In genomic region chr20:34709044-34709835, GRCh38 we compare ENCODE assay signal across 8 cellular contexts. TPM values are rescaled to one million over a fixed set of nuclear protein-coding genes. Genes with fewer than 3 reads are reported as not detected.
DNase-seq lines count a peak whose midpoint lies in the region; ATAC-seq and TF ChIP-seq lines count a peak whose summit lies in the region.

No MANE protein-coding gene starts in this region.

- H3K27ac ChIP-seq in SK-N-SH (ENCODE audit: low read depth in 2 of 2, low read length in 1 of 2) (peak overlapping the region; percentile 47 to 84), parathyroid adenoma (peak overlapping the region; percentile 92), tibial artery (peak overlapping the region; percentile 81 to 95)

- no peak for TF ChIP-seq RAD21 in SK-N-SH (IDR thresholded peaks at IDR 0.05; ENCODE audit: low read length)

- no peak for TF ChIP-seq EP300 in SK-N-SH (IDR thresholded peaks at IDR 0.05; ENCODE audit: borderline replicate concordance in 1 of 2, low read depth in 1 of 2, low read length in 1 of 2)

- peak overlapping the region; percentile 59 to 61 for H3K4me3 ChIP-seq in SK-N-SH (ENCODE audit: low read depth in 2 of 2, low read length in 1 of 2)
- H3K4me3 ChIP-seq in parathyroid adenoma (ENCODE audit: low read depth, low read length): peak overlapping the region; percentile 66
- H3K4me3 ChIP-seq in tibial artery: peak overlapping the region; percentile 72 to 78

- H3F3A ChIP-seq in SK-N-SH (replicated peaks; ENCODE audit: insufficient read depth): peaks cover 31% of the 10 kb centered on the region

- H3K27ac Mint-ChIP-seq in activated naive CD4-positive, alpha-beta T cell treated with anti-CD3 and anti-CD28 coated beads, Interleukin-2, amount 50 U/mL, for 72 hours: peak overlapping the region; percentile 76 to 94

- CTCF ChIA-PET in SK-N-SH (lab: Yijun Ruan, JAX): interaction anchor here (0.6 to 1.9 kb wide), 8 partner anchors 10 to 406 kb away, joined by 3 to 12 read pairs (median 4); partner anchors contain the start of genes AHCY and DYNLRB1

- H3K4me2 ChIP-seq in SK-N-SH (peak overlapping the region; percentile 80), parathyroid adenoma (ENCODE audit: low read length) (peak overlapping the region; percentile 71)

- peaks cover 32% of the 10 kb centered on the region for H4K20me1 ChIP-seq in SK-N-SH (ENCODE audit: insufficient read depth)

- under 1% methylated on average over 39 of the region's 64 CpGs for WGBS in SK-N-SH (ENCODE audit: low lambda C conversion rate)

- H2AFZ ChIP-seq in SK-N-SH (ENCODE audit: low read depth) (peak overlapping the region; percentile 67), parathyroid adenoma (peak overlapping the region; percentile 98)

- in situ Hi-C loops in KBM-7 (cut with MboI; ENCODE audit: low pct_unique_long_range_greater_than_20kb, low sequenced_read_pairs): loop anchor here (10.0 to 25.0 kb wide), 2 partner anchors 174 to 397 kb away; partner anchors contain the start of gene AHCY

- peaks cover 23 to 35% of the 10 kb centered on the region in 2 experiments for H3K4me1 ChIP-seq in SK-N-SH (ENCODE audit: control insufficient read depth in 1 of 2, insufficient read depth in 2 of 2, low read depth in 1 of 2, low read length in 1 of 2)
- peaks cover 18% of the 10 kb centered on the region for H3K4me1 ChIP-seq in parathyroid adenoma
- H3K4me1 ChIP-seq in tibial artery: peaks cover 0 to 34% (median 20%) of the 10 kb centered on the region in 4 donors

- ATAC-seq in GM21576 (IDR thresholded peaks at IDR 0.05; ENCODE audit: unreplicated experiment) (peak; percentile 40), Right ventricle myocardium inferior (peak; percentile 76)
- peak; percentile 77 to 80 for ATAC-seq in activated naive CD4-positive, alpha-beta T cell treated with anti-CD3 and anti-CD28 coated beads, Interleukin-2, amount 50 U/mL, for 72 hours

- H3K9me3 Mint-ChIP-seq in activated naive CD4-positive, alpha-beta T cell treated with anti-CD3 and anti-CD28 coated beads, Interleukin-2, amount 50 U/mL, for 72 hours: no peaks in the 10 kb centered on the region

- H3K79me2 ChIP-seq in SK-N-SH (ENCODE audit: insufficient read depth) (no peaks in the 10 kb centered on the region), parathyroid adenoma (peaks cover 2% of the 10 kb centered on the region)

- H3K27me3 ChIP-seq in SK-N-SH (ENCODE audit: insufficient read depth) (no peaks in the 10 kb centered on the region), parathyroid adenoma (ENCODE audit: control insufficient read depth, insufficient read depth, low read length) (no peaks in the 10 kb centered on the region), tibial artery (no peaks in the 10 kb centered on the region)

- H3K9ac ChIP-seq in SK-N-SH: peak overlapping the region; percentile 72
- H3K9ac ChIP-seq in parathyroid adenoma: peak overlapping the region; percentile 57

- intact Hi-C loops in Right ventricle myocardium inferior (cut with DNase I): loop anchor here (5.0 kb wide), 1 partner anchor 172 kb away; no protein-coding TSS in a partner anchor
- intact Hi-C loops in tibial artery (cut with DNase I; ENCODE audit: low total_unique reads): loop anchor here (5.0 kb wide), 2 partner anchors 132 to 152 kb away; partner anchors contain the start of gene MAP1LC3A

- TF ChIP-seq CTCF in SK-N-SH (IDR thresholded peaks at IDR 0.05) (no peak), parathyroid adenoma (IDR thresholded peaks at IDR 0.05) (no peak), tibial artery (IDR thresholded peaks at IDR 0.05) (no peak)

- DNase-seq in DMS79 (lab: John Stamatoyannopoulos, UW) (peak; percentile 75), KBM-7 (peak; percentile 84), SK-N-SH (peak; percentile 92), Right ventricle myocardium inferior (ENCODE audit: missing footprints) (peak; percentile 93), tibial artery (peak; percentile 80 to 92)
- DNase-seq in activated naive CD4-positive, alpha-beta T cell treated with anti-CD3 and anti-CD28 coated beads, Interleukin-2, amount 50 U/mL, for 72 hours (ENCODE audit: low spot score in 2 of 2): peak; percentile 83 to 89

- no peaks in the 10 kb centered on the region for H3K9me3 ChIP-seq in SK-N-SH
- no peaks in the 10 kb centered on the region for H3K9me3 ChIP-seq in parathyroid adenoma (ENCODE audit: control insufficient read depth, low read length)
- H3K9me3 ChIP-seq in tibial artery: no peaks in the 10 kb centered on the region

- POLR2A ChIA-PET in SK-N-SH (lab: Yijun Ruan, JAX): interaction anchor here (0.6 to 2.3 kb wide), 3 partner anchors 116 to 151 kb away, joined by 3 to 9 read pairs (median 4); partner anchors contain the start of genes MAP1LC3A and NCOA6

- H3K9me2 ChIP-seq in SK-N-SH: no peaks in the 10 kb centered on the region

- no peaks in the 10 kb centered on the region for H3K36me3 Mint-ChIP-seq in activated naive CD4-positive, alpha-beta T cell treated with anti-CD3 and anti-CD28 coated beads, Interleukin-2, amount 50 U/mL, for 72 hours

- H3K36me3 ChIP-seq in SK-N-SH (replicated peaks in 1 of 2; ENCODE audit: control insufficient read depth in 1 of 2, insufficient read depth in 2 of 2, low read length in 1 of 2): peaks cover 5 to 17% of the 10 kb centered on the region in 2 experiments
- H3K36me3 ChIP-seq in parathyroid adenoma (ENCODE audit: control insufficient read depth, insufficient read depth, low read length): no peaks in the 10 kb centered on the region
- peaks cover 6 to 14% (median 10%) of the 10 kb centered on the region in 3 donors for H3K36me3 ChIP-seq in tibial artery

TF ChIP-seq in SK-N-SH, 30 proteins besides CTCF, POLR2A, EP300 and RAD21:
- TF ChIP-seq SIN3A (IDR thresholded peaks at IDR 0.05; ENCODE audit: borderline replicate concordance, low read depth, low read length) (0 out of 2 replicates have a peak, but pooled peaks have one; percentile 46), MXI1 (IDR thresholded peaks at IDR 0.05; ENCODE audit: low read depth, low read length) (peak; percentile 49), PBX3 (IDR thresholded peaks at IDR 0.05) (no peak), MAX (IDR thresholded peaks at IDR 0.05; ENCODE audit: low read depth) (0 out of 2 replicates have a peak, but pooled peaks have one; percentile 28), NFIC (IDR thresholded peaks at IDR 0.05; ENCODE audit: borderline replicate concordance) (no peak)
TF ChIP-seq in SK-N-SH: peak in this region for 3.

RNA-seq across cellular contexts. Expression of gene TP53INP2, which starts 5.1 kb away (rescaled TPM):
- 4.9 and 6.4 TPM in 2 replicates for polyA plus RNA-seq in SK-N-SH (2012; rRNA removed)
- 6.0 and 7.1 TPM in 2 replicates for polyA plus RNA-seq in SK-N-SH (2012; cell fraction: cytosol; rRNA removed)
- polyA plus RNA-seq in SK-N-SH (2012; cell fraction: nucleus; rRNA removed): 13.3 and 21.4 TPM in 2 replicates
- 1 to 10 TPM; 4.3 to 5.1 TPM for total RNA-seq in activated naive CD4-positive, alpha-beta T cell treated with anti-CD3 and anti-CD28 coated beads, Interleukin-2, amount 50 U/mL, for 72 hours
- 113 TPM for total RNA-seq in Right ventricle myocardium inferior

RNA-seq across cellular contexts. Expression of gene PIGU, which starts 32.3 kb away (rescaled TPM):
- polyA plus RNA-seq in SK-N-SH (2012; rRNA removed): 40.3 and 49.3 TPM in 2 replicates
- polyA plus RNA-seq in SK-N-SH (2012; cell fraction: cytosol; rRNA removed): 38.3 and 46.8 TPM in 2 replicates
- polyA plus RNA-seq in SK-N-SH (2012; cell fraction: nucleus; rRNA removed): 16.2 and 29.8 TPM in 2 replicates
- total RNA-seq in activated naive CD4-positive, alpha-beta T cell treated with anti-CD3 and anti-CD28 coated beads, Interleukin-2, amount 50 U/mL, for 72 hours: 10 to 100 TPM; 13.2 to 20.6 TPM
- 12.9 TPM for total RNA-seq in Right ventricle myocardium inferior

Comparison
In these comparisons a context has a peak if more than half of its experiments do, and no peak if none do; other contexts are left out.
1. Peak in every context shown above with its lines: DNase-seq, ATAC-seq, H3K4me3 ChIP-seq and H3K27ac ChIP-seq.
2. RNA of gene TP53INP2, which starts 5.1 kb away (total RNA-seq): 113 TPM in Right ventricle myocardium inferior (single experiment); 4.3 to 5.1 TPM in activated naive CD4-positive, alpha-beta T cell treated with anti-CD3 and anti-CD28 coated beads, Interleukin-2, amount 50 U/mL, for 72 hours; every median in the first group is over 10 times any median in the second.